Comparison of ENCODE assay signal across 27 cellular contexts in genomic region chr10:73088304-73088703, GRCh38. TPM values are rescaled to one million over a fixed set of nuclear protein-coding genes. Genes with fewer than 3 reads are reported as not detected.
DNase-seq lines count a peak whose midpoint lies in the region; ATAC-seq, FAIRE-seq and TF ChIP-seq lines count a peak whose summit lies in the region.
"Had no signal": no experiment of that assay in that cellular context is flagged by ENCODE, and none has a peak within 500 bp of the region (broad histone marks: within the 10 kb centered on the region; RNA-seq: fewer than 3 reads in every experiment).

No MANE protein-coding gene starts in this region.

- peaks cover 0 to 33% (median 15%) of the 10 kb centered on the region in 7 donors for H3K4me1 Mint-ChIP-seq in naive thymus-derived CD4-positive, alpha-beta T cell
- H3K4me1 Mint-ChIP-seq in naive thymus-derived CD8-positive, alpha-beta T cell = peaks cover 7 to 16% (median 12%) of the 10 kb centered on the region in 4 donors
- H3K4me1 Mint-ChIP-seq: GM23338 had no signal

- no peaks in the 10 kb centered on the region for H3K9me3 Mint-ChIP-seq in naive thymus-derived CD4-positive, alpha-beta T cell
- H3K9me3 Mint-ChIP-seq in naive thymus-derived CD8-positive, alpha-beta T cell = no peaks in the 10 kb centered on the region
- H3K9me3 Mint-ChIP-seq: effector memory CD8-positive, alpha-beta T cell; GM23338; mesothelial cell of epicardium; T-helper 1 cell treated with Interleukin-12 subunit alpha and Interleukin-12 subunit beta and Interleukin-4 antibody, amounts not matched to agents 30 μg/mL and 1 μg/mL, for 36 hours; type B pancreatic cell had no signal

- peaks cover 0 to 12% (median 0%) of the 10 kb centered on the region in 5 donors for H3K36me3 Mint-ChIP-seq in naive thymus-derived CD4-positive, alpha-beta T cell
- H3K36me3 Mint-ChIP-seq in naive thymus-derived CD8-positive, alpha-beta T cell = peaks cover 0 to 8% (median 0%) of the 10 kb centered on the region in 3 donors

- H3K27ac ChIP-seq in pancreas = peak overlapping the region in 1 of 4 donors; percentile 60
- no peak overlapping the region for H3K27ac ChIP-seq in naive thymus-derived CD4-positive, alpha-beta T cell (ENCODE audit: low read depth, low read length)
- H3K27ac ChIP-seq: esophagus muscularis mucosa, gastroesophageal sphincter, SJCRH30 had no signal

- H3K4me3 ChIP-seq in GM12865 (ENCODE audit: low read depth, low read length) = no peak overlapping the region
- H3K4me3 ChIP-seq in pancreas = no peak overlapping the region
- no peak overlapping the region for H3K4me3 ChIP-seq in naive thymus-derived CD4-positive, alpha-beta T cell (ENCODE audit: low read length)
- H3K4me3 ChIP-seq: esophagus muscularis mucosa, gastroesophageal sphincter, GM23338, SJCRH30 had no signal

- CTCF ChIA-PET in naive thymus-derived CD4-positive, alpha-beta T cell (lab: Charles Lee) = interaction anchor here (0.7 kb wide), 1 partner anchor 396 kb away, joined by 3 read pairs; the partner anchor contains the start of gene MCU

- H3K27me3 Mint-ChIP-seq in naive thymus-derived CD4-positive, alpha-beta T cell = no peaks in the 10 kb centered on the region
- no peaks in the 10 kb centered on the region for H3K27me3 Mint-ChIP-seq in naive thymus-derived CD8-positive, alpha-beta T cell
- H3K27me3 Mint-ChIP-seq: effector memory CD8-positive, alpha-beta T cell; progenitor cell of endocrine pancreas; type B pancreatic cell had no signal

- H3K9me3 ChIP-seq in pancreas = no peaks in the 10 kb centered on the region
- no peaks in the 10 kb centered on the region for H3K9me3 ChIP-seq in naive thymus-derived CD4-positive, alpha-beta T cell (ENCODE audit: control insufficient read depth in 2 of 3, low read length in 3 of 3)
- H3K9me3 ChIP-seq: esophagus muscularis mucosa, gastroesophageal sphincter, SJCRH30 had no signal

- POLR2A ChIA-PET in naive thymus-derived CD4-positive, alpha-beta T cell (lab: Charles Lee) = interaction anchor here (0.9 kb wide), 1 partner anchor 611 kb away, joined by 3 read pairs; no protein-coding TSS in a partner anchor
- POLR2A ChIA-PET in naive thymus-derived CD8-positive, alpha-beta T cell (lab: Charles Lee) = no interaction called here

- peaks cover 3 to 22% (median 3%) of the 10 kb centered on the region in 3 donors for H3K4me1 ChIP-seq in pancreas
- no peaks in the 10 kb centered on the region for H3K4me1 ChIP-seq in naive thymus-derived CD4-positive, alpha-beta T cell (ENCODE audit: control insufficient read depth in 2 of 2, insufficient read depth in 2 of 2, low read length in 2 of 2)
- H3K4me1 ChIP-seq: SJCRH30 had no signal

- H3K27ac Mint-ChIP-seq in naive thymus-derived CD4-positive, alpha-beta T cell = no peak overlapping the region
- H3K27ac Mint-ChIP-seq in naive thymus-derived CD8-positive, alpha-beta T cell = no peak overlapping the region
- H3K27ac Mint-ChIP-seq: effector memory CD8-positive, alpha-beta T cell; GM23338; mesothelial cell of epicardium; progenitor cell of endocrine pancreas; T-helper 1 cell treated with Interleukin-12 subunit alpha and Interleukin-12 subunit beta and Interleukin-4 antibody, amounts not matched to agents 30 μg/mL and 1 μg/mL, for 36 hours; type B pancreatic cell had no signal

- H3K4me3 Mint-ChIP-seq in naive thymus-derived CD4-positive, alpha-beta T cell = no peak overlapping the region
- H3K4me3 Mint-ChIP-seq in naive thymus-derived CD8-positive, alpha-beta T cell = no peak overlapping the region
- H3K4me3 Mint-ChIP-seq: effector memory CD8-positive, alpha-beta T cell; GM23338; mesothelial cell of epicardium; T-helper 1 cell treated with Interleukin-12 subunit alpha and Interleukin-12 subunit beta and Interleukin-4 antibody, amounts not matched to agents 30 μg/mL and 1 μg/mL, for 36 hours; type B pancreatic cell had no signal

- peak; percentile 59 for ATAC-seq in GM21381 (IDR thresholded peaks at IDR 0.05; ENCODE audit: unreplicated experiment)
- ATAC-seq in pancreas = peak in 3 of 4 donors; percentile 10 to 48 (median 17)
- no peak for ATAC-seq in naive thymus-derived CD4-positive, alpha-beta T cell
- ATAC-seq in GM21737 (IDR thresholded peaks at IDR 0.05; ENCODE audit: unreplicated experiment) = no peak
- ATAC-seq in naive thymus-derived CD8-positive, alpha-beta T cell = no peak
- ATAC-seq: effector memory CD8-positive, alpha-beta T cell; gastroesophageal sphincter; GM23338 had no signal

- H3K27me3 ChIP-seq in pancreas = no peaks in the 10 kb centered on the region
- no peaks in the 10 kb centered on the region for H3K27me3 ChIP-seq in naive thymus-derived CD4-positive, alpha-beta T cell (ENCODE audit: control insufficient read depth in 2 of 2, insufficient read depth in 2 of 2, low read length in 2 of 2)
- H3K27me3 ChIP-seq: esophagus muscularis mucosa, gastroesophageal sphincter, SJCRH30 had no signal

- no peak for TF ChIP-seq CTCF in GM12865 (IDR thresholded peaks at IDR 0.05; ENCODE audit: insufficient read depth, low read depth, low read length, missing control alignments)
- no peak for TF ChIP-seq CTCF in pancreas (IDR thresholded peaks at IDR 0.05)

- no peak for FAIRE-seq in pancreas (lab: Jason Lieb, UNC)
- FAIRE-seq: small intestine had no signal

- intact Hi-C loops in pancreas (cut with DNase I) = no loop called here
- intact Hi-C loops in naive thymus-derived CD4-positive, alpha-beta T cell (cut with micrococcal nuclease) = no loop called here

- DNase-seq in GM12865 (ENCODE audit: low read depth) = peak; percentile 65
- DNase-seq in amniotic epithelial cell (ENCODE audit: low read depth) = peak; percentile 15
- DNase-seq in pancreas = no peak
- DNase-seq in naive thymus-derived CD4-positive, alpha-beta T cell = no peak
- DNase-seq in naive thymus-derived CD8-positive, alpha-beta T cell = no peak
- no peak for DNase-seq in COLO668 (lab: John Stamatoyannopoulos, UW; ENCODE audit: unreplicated experiment)
- DNase-seq: activated CD8-positive, alpha-beta memory T cell treated with anti-CD3 and anti-CD28 coated beads, Interleukin-2, amount 50 U/mL, for 48 hours; activated naive CD4-positive, alpha-beta T cell; anterior cingulate cortex; cerebellar nuclear complex; DMS79 treated with DMSO at 0.1 percent for 48 hours; effector memory CD8-positive, alpha-beta T cell; NCI-H1930; NCI-H345; NCI-H82; SJCRH30; small intestine; stimulated activated naive CD4-positive, alpha-beta T cell treated with Interleukin-2 at 50 U/mL for 16 hours had no signal

- no peaks in the 10 kb centered on the region for H3K36me3 ChIP-seq in pancreas
- H3K36me3 ChIP-seq in naive thymus-derived CD4-positive, alpha-beta T cell (ENCODE audit: control insufficient read depth in 2 of 3, insufficient read depth in 3 of 3, low read length in 3 of 3) = no peaks in the 10 kb centered on the region
- H3K36me3 ChIP-seq: esophagus muscularis mucosa, gastroesophageal sphincter had no signal

RNA-seq across cellular contexts. Expression of gene P4HA1, which starts 8.4 kb away (rescaled TPM):
- total RNA-seq in pancreas = 10 to 100 TPM in 3 of 6 donors, 1 to 10 TPM in 3; 8.6 to 26.1 (median 11.8) TPM
- 1 to 10 TPM; 3.8 to 7.0 TPM for polyA plus RNA-seq in pancreas
- total RNA-seq in naive thymus-derived CD4-positive, alpha-beta T cell = 10 to 100 TPM; 10.5 to 74.7 (median 14.7) TPM
- 10 to 100 TPM; 13.4 to 16.8 TPM for polyA plus RNA-seq in naive thymus-derived CD4-positive, alpha-beta T cell
- 10 to 100 TPM; 16.0 to 16.6 TPM for total RNA-seq in naive thymus-derived CD8-positive, alpha-beta T cell
- polyA plus RNA-seq in naive thymus-derived CD8-positive, alpha-beta T cell = 10 to 100 TPM; 14.2 to 17.6 (median 14.4) TPM

RNA-seq across cellular contexts. Expression of gene NUDT13, which starts 22.0 kb away (rescaled TPM):
- 1 to 10 TPM in 5 of 6 donors, under 1 TPM in 1; 0.95 to 1.8 (median 1.2) TPM for total RNA-seq in pancreas
- polyA plus RNA-seq in pancreas = 1 to 10 TPM; 1.8 to 2.4 TPM
- 1 to 10 TPM; 1.2 to 3.5 (median 1.5) TPM for total RNA-seq in naive thymus-derived CD4-positive, alpha-beta T cell
- polyA plus RNA-seq in naive thymus-derived CD4-positive, alpha-beta T cell = 1 to 10 TPM; 1.3 to 1.5 TPM
- 1 to 10 TPM; 2.2 to 3.4 TPM for total RNA-seq in naive thymus-derived CD8-positive, alpha-beta T cell
- 1 to 10 TPM; 1.0 to 1.7 (median 1.3) TPM for polyA plus RNA-seq in naive thymus-derived CD8-positive, alpha-beta T cell

Comparison
In these comparisons a context has a peak if more than half of its experiments do, and no peak if none do; other contexts are left out.
1. DNase-seq: peak in GM12865 (single experiment) and amniotic epithelial cell (single experiment); none in pancreas (0 of 6), naive thymus-derived CD4-positive, alpha-beta T cell (0 of 9), naive thymus-derived CD8-positive, alpha-beta T cell (0 of 10) and COLO668 (single experiment).
2. ATAC-seq: peak in GM21381 (single experiment) and pancreas (3 of 4); none in naive thymus-derived CD4-positive, alpha-beta T cell (single experiment), GM21737 (single experiment) and naive thymus-derived CD8-positive, alpha-beta T cell (0 of 2).